10 cellular contexts compared by ENCODE assay signal in the genomic region with DNA sequence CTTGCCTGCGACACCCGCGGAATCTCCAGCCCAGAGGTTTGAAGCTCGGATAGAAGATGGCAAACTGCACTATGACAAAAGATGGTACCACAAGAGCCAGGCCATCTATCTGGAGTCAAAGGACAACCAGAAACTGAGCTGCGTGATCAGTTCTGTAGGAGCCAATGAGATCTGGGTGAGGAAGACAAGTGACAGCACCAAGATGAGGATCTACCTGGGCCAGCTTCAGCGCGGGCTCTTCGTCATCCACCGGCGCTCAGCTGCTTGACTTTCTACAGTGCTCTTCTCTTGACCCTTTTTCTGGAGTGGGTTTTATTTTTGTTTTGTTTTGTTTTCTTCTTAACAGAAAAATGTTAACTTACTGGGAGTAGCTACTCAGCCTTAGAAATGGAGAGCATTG. TPM values are rescaled to one million over a fixed set of nuclear protein-coding genes. Genes with fewer than 3 reads are reported as not detected.
"Had no signal": no experiment of that assay in that cellular context is flagged by ENCODE, and none has a peak within 500 bp of the region (broad histone marks: within the 10 kb centered on the region; RNA-seq: fewer than 3 reads in every experiment).

No MANE protein-coding gene starts in this region.

RNA-seq across cellular contexts. Expression of a gene that starts 24.0 kb away (rescaled TPM):
- total RNA-seq: OCI-LY7, PC-3, PC-9, Peyer's patch, Right ventricle myocardium inferior, Right ventricle myocardium superior, RPMI7951, SJSA1, SK-MEL-5 had no signal
- polyA plus RNA-seq: SK-N-SH had no signal
